15 cellular contexts compared by ENCODE assay signal in genomic region chr12:49293056-49293956, GRCh38. TPM values are rescaled to one million over a fixed set of nuclear protein-coding genes. Genes with fewer than 3 reads are reported as not detected.
A peak's percentile ranks its signal among the peaks of the same experiment; 100 is the strongest.
DNase-seq lines count a peak whose midpoint lies in the region; ATAC-seq, FAIRE-seq and TF ChIP-seq lines count a peak whose summit lies in the region.
"Had no signal": no experiment of that assay in that cellular context is flagged by ENCODE, and none has a peak within 500 bp of the region (broad histone marks: within the 10 kb centered on the region; RNA-seq: fewer than 3 reads in every experiment).

No MANE protein-coding gene starts in this region.

- H3K27me3 Mint-ChIP-seq in CD4-positive, alpha-beta T cell: peaks cover 59% of the 10 kb centered on the region

- H3K4me3 ChIP-seq in K562: no peak overlapping the region
- H3K4me3 ChIP-seq: BLaER1 treated with 17β-estradiol and CSF1 and Interleukin-3, amounts not matched to agents 10 nM and 100 nM had no signal

- H3K27ac Mint-ChIP-seq in CD4-positive, alpha-beta T cell: no peak overlapping the region

- 23% methylated on average over 16 of the region's 18 CpGs for WGBS in K562 (ENCODE audit: insufficient coverage, low coverage, missing lambda C conversion rate)

- no peaks in the 10 kb centered on the region for H3K9me3 Mint-ChIP-seq in CD4-positive, alpha-beta T cell

- no peaks in the 10 kb centered on the region for H4K20me1 ChIP-seq in K562 (replicated peaks; ENCODE audit: control insufficient read depth, insufficient read depth, low read length)

- no peak overlapping the region for H3K4me3 Mint-ChIP-seq in CD4-positive, alpha-beta T cell

- no peaks in the 10 kb centered on the region for H3K36me3 Mint-ChIP-seq in CD4-positive, alpha-beta T cell (ENCODE audit: low read depth)

- in situ Hi-C loops in K562 (cut with MboI): no loop called here

- peak overlapping the region in 1 of 2 experiments; percentile 54; a peak in 2 of 4 replicates for H3K9ac ChIP-seq in K562 (ENCODE audit: insufficient read depth in 1 of 2, low read depth in 2 of 2, low read length in 2 of 2)

- H3K9me1 ChIP-seq in K562 (ENCODE audit: control insufficient read depth, insufficient read depth, low read length): peaks cover 9% of the 10 kb centered on the region

- peaks cover 8 to 52% of the 10 kb centered on the region in 2 experiments; a peak in 4 of 5 replicates for H3K4me1 ChIP-seq in K562 (replicated peaks in 1 of 2; ENCODE audit: control insufficient read depth in 2 of 2, insufficient read depth in 2 of 2, low read length in 2 of 2)

- no peaks in the 10 kb centered on the region for H3K36me3 ChIP-seq in K562 (ENCODE audit: control insufficient read depth, insufficient read depth, low read length)
- H3K36me3 ChIP-seq: BLaER1 treated with 17β-estradiol and CSF1 and Interleukin-3, amounts not matched to agents 10 nM and 100 nM had no signal

- no peak overlapping the region for H2AFZ ChIP-seq in K562 (ENCODE audit: low read depth, low read length)

- no TSS peak for BruUV-seq in K562 (replicated peaks; lab: Mats Ljungman, UMichigan)

- intact Hi-C loops in K562 (cut with micrococcal nuclease): no loop called here
- intact Hi-C loops in CD4-positive, alpha-beta T cell (cut with DNase I, micrococcal nuclease): no loop called here

- CTCF ChIA-PET in K562 (lab: Yijun Ruan, JAX; ENCODE audit: low intra/inter-chr PET ratio): interaction anchor here (0.7 kb wide), 1 partner anchor 55 kb away, joined by 3 read pairs; no protein-coding TSS in a partner anchor
- CTCF ChIA-PET in CD4-positive, alpha-beta T cell (lab: Charles Lee): interaction anchor here (1.7 kb wide), 1 partner anchor 38 kb away, joined by 5 read pairs; no protein-coding TSS in a partner anchor

- H3K4me1 Mint-ChIP-seq in CD4-positive, alpha-beta T cell (ENCODE audit: low read depth): peaks cover 17% of the 10 kb centered on the region

- POLR2A ChIA-PET in K562 (lab: Yijun Ruan, JAX): interaction anchor here (0.5 to 2.6 kb wide), 11 partner anchors 11 to 786 kb away, joined by 3 to 20 read pairs (median 3); partner anchors contain the start of gene TROAP
- POLR2A ChIA-PET in CD4-positive, alpha-beta T cell (lab: Charles Lee): no interaction called here

- ATAC-seq in K562 (no peak), GM18867 (IDR thresholded peaks at IDR 0.05; ENCODE audit: unreplicated experiment) (no peak), HG02623 (IDR thresholded peaks at IDR 0.05; ENCODE audit: unreplicated experiment) (no peak)
- ATAC-seq in CD4-positive, alpha-beta T cell (ENCODE audit: poor library complexity): no peak

- H3K27me3 ChIP-seq in K562 (ENCODE audit: control insufficient read depth in 2 of 2, insufficient read depth in 2 of 2, low read length in 2 of 2): no peaks in the 10 kb centered on the region
- H3K27me3 ChIP-seq in CD4-positive, alpha-beta T cell (ENCODE audit: control insufficient read depth, insufficient read depth, low read length): peaks cover 52% of the 10 kb centered on the region

- DNase-seq in AG20443 (ENCODE audit: low spot score) (peak; percentile 53), NCI-H1694 (lab: John Stamatoyannopoulos, UW) (peak; percentile 93), K562 (ENCODE audit: extremely low read depth in 1 of 4, low spot score in 3 of 4) (no peak), left kidney (ENCODE audit: low read depth, low spot score) (peak; percentile 66), ureter (ENCODE audit: low spot score) (no peak)
- no peak for DNase-seq in CD4-positive, alpha-beta T cell
- DNase-seq: activated CD4-positive, CD25-positive, alpha-beta regulatory T cell; activated naive CD4-positive, alpha-beta T cell treated with Interleukin-2 at 50 U/mL for 16 hours; effector memory CD4-positive, alpha-beta T cell had no signal

- H3K27ac ChIP-seq in K562 (ENCODE audit: extremely low read depth, low read depth, low read length): no peak overlapping the region
- H3K27ac ChIP-seq in CD4-positive, alpha-beta T cell (ENCODE audit: low read depth, low read length): no peak overlapping the region
- H3K27ac ChIP-seq: BLaER1 treated with 17β-estradiol and CSF1 and Interleukin-3, amounts not matched to agents 10 nM and 100 nM had no signal

- TF ChIP-seq RAD21 in K562 (CRISPR knock-in tag; conservative IDR thresholded peaks at IDR 0.05 in 1 of 2, IDR thresholded peaks at IDR 0.05 in 1 of 2): no peak

- H3K79me2 ChIP-seq in K562 (ENCODE audit: control insufficient read depth, insufficient read depth, low read length): no peaks in the 10 kb centered on the region

- TF ChIP-seq POLR2A in K562 (conservative IDR thresholded peaks at IDR 0.05): no peak

- H3K4me2 ChIP-seq in K562 (ENCODE audit: insufficient read depth, low read length): no peak overlapping the region

- TF ChIP-seq CTCF in K562 (IDR thresholded peaks at IDR 0.05 in 2 of 3, conservative IDR thresholded peaks at IDR 0.05 in 1 of 3; ENCODE audit: insufficient read depth in 2 of 3, low read depth in 1 of 3, low read length in 3 of 3): no peak
- TF ChIP-seq CTCF in CD4-positive, alpha-beta T cell (IDR thresholded peaks at IDR 0.05): no peak

- no peak for TF ChIP-seq EP300 in K562 (IDR thresholded peaks at IDR 0.05; ENCODE audit: low read length)

- no peaks in the 10 kb centered on the region for H3K9me3 ChIP-seq in K562 (replicated peaks; ENCODE audit: control insufficient read depth, insufficient read depth, low read depth, low read length)
- H3K9me3 ChIP-seq in CD4-positive, alpha-beta T cell (ENCODE audit: control insufficient read depth, low read length): no peaks in the 10 kb centered on the region

- FAIRE-seq in K562 (lab: Jason Lieb, UNC): no peak
- FAIRE-seq: GM18507, islet of Langerhans had no signal

RNA-seq across cellular contexts. Expression of gene PRPH, which starts 1.6 kb away (rescaled TPM):
- not detected in 2 replicates for total RNA-seq in K562 (2011; cell fraction: chromatin; rRNA removed; ENCODE audit: low replicate concordance)
- total RNA-seq in K562 (2011; cell fraction: nucleolus; rRNA removed): 0.13 and 0.67 TPM in 2 replicates
- 0.81 TPM in 1 of 2 replicates, not detected in the other for total RNA-seq in K562 (2011; cell fraction: nucleoplasm; rRNA removed)
- total RNA-seq in K562 (2014; rRNA removed) (0.27 and 1.3 TPM in 2 replicates), K562 (2014; rRNA removed; fragmentation: Illumina TruSeq; extraction: Trizol) (0.36 and 0.51 TPM in 2 replicates), K562 (2015; rRNA removed; fragmentation: Illumina TruSeq; extraction: Trizol) (0.41 TPM in 1 of 2 replicates, not detected in the other), K562 (2021) (0.81 and 1.6 TPM in 2 replicates), ureter (1.7 TPM)
- polyA plus RNA-seq in K562 (2011; rRNA removed) (0.71 and 1.4 TPM in 2 replicates), K562 (2014; fragmentation: Illumina TruSeq; extraction: Trizol) (0.97 and 1.3 TPM in 2 replicates), K562 (2014; fragmentation: Nextera tagmentation; extraction: Ambion mirVana) (1 to 10 TPM; 1.8 to 1.9 TPM), K562 (2014; rRNA removed) (1.3 TPM in 2 replicates)
- polyA plus RNA-seq in K562 (2011; cell fraction: cytosol; rRNA removed): 1.2 and 2.7 TPM in 2 replicates
- polyA plus RNA-seq in K562 (2011; cell fraction: nucleus; rRNA removed): 0.65 and 1.4 TPM in 2 replicates
- polyA plus RNA-seq in K562 (2012): 1.1 and 4.3 TPM in 2 replicates
- polyA minus RNA-seq in K562 (2011; rRNA and poly(A)+ RNA removed): 0.84 TPM in 1 of 2 replicates, not detected in the other
- not detected in 2 replicates for polyA minus RNA-seq in K562 (2011; cell fraction: cytosol; rRNA and poly(A)+ RNA removed)
- not detected in 2 replicates for polyA minus RNA-seq in K562 (2011; cell fraction: nucleus; rRNA and poly(A)+ RNA removed)
- total RNA-seq in CD4-positive, alpha-beta T cell: under 1 TPM in 1 of 2 experiments, not detected in 1; 0.56 TPM
- total RNA-seq: renal cortical epithelial cell had no signal

RNA-seq across cellular contexts. Expression of gene TUBA1C, which starts 28.4 kb away (rescaled TPM):
- total RNA-seq in K562 (2011; cell fraction: chromatin; rRNA removed; ENCODE audit: low replicate concordance): 176 and 423 TPM in 2 replicates
- 383 and 414 TPM in 2 replicates for total RNA-seq in K562 (2011; cell fraction: nucleolus; rRNA removed)
- 358 and 385 TPM in 2 replicates for total RNA-seq in K562 (2011; cell fraction: nucleoplasm; rRNA removed)
- total RNA-seq in K562 (2014; rRNA removed) (755 and 1,088 TPM in 2 replicates), K562 (2014; rRNA removed; fragmentation: Illumina TruSeq; extraction: Trizol) (779 and 914 TPM in 2 replicates), K562 (2015; rRNA removed; fragmentation: Illumina TruSeq; extraction: Trizol) (912 and 926 TPM in 2 replicates), K562 (2021) (839 and 845 TPM in 2 replicates), ureter (201 TPM)
- polyA plus RNA-seq in K562 (2011; rRNA removed) (2,698 and 3,950 TPM in 2 replicates), K562 (2014; fragmentation: Illumina TruSeq; extraction: Trizol) (2,770 and 3,012 TPM in 2 replicates), K562 (2014; fragmentation: Nextera tagmentation; extraction: Ambion mirVana) (1,000 to 10,000 TPM in 1 of 2 experiments, 100 to 1,000 TPM in 1; 776 to 1,185 TPM), K562 (2014; rRNA removed) (1,517 and 1,660 TPM in 2 replicates)
- polyA plus RNA-seq in K562 (2011; cell fraction: cytosol; rRNA removed): 6,167 and 6,224 TPM in 2 replicates
- 965 and 1,239 TPM in 2 replicates for polyA plus RNA-seq in K562 (2011; cell fraction: nucleus; rRNA removed)
- polyA plus RNA-seq in K562 (2012): 1,132 and 1,153 TPM in 2 replicates
- 2,193 and 2,971 TPM in 2 replicates for polyA minus RNA-seq in K562 (2011; rRNA and poly(A)+ RNA removed)
- 751 and 929 TPM in 2 replicates for polyA minus RNA-seq in K562 (2011; cell fraction: cytosol; rRNA and poly(A)+ RNA removed)
- 192 and 360 TPM in 2 replicates for polyA minus RNA-seq in K562 (2011; cell fraction: nucleus; rRNA and poly(A)+ RNA removed)
- total RNA-seq in CD4-positive, alpha-beta T cell: 10 to 100 TPM; 23.4 to 28.9 TPM

RNA-seq across cellular contexts. Expression of gene TROAP, which starts 29.7 kb away (rescaled TPM):
- 116 and 289 TPM in 2 replicates for total RNA-seq in K562 (2011; cell fraction: chromatin; rRNA removed; ENCODE audit: low replicate concordance)
- total RNA-seq in K562 (2011; cell fraction: nucleolus; rRNA removed): 173 and 178 TPM in 2 replicates
- total RNA-seq in K562 (2011; cell fraction: nucleoplasm; rRNA removed): 141 and 151 TPM in 2 replicates
- total RNA-seq in K562 (2014; rRNA removed) (60.4 and 60.8 TPM in 2 replicates), K562 (2014; rRNA removed; fragmentation: Illumina TruSeq; extraction: Trizol) (39.0 and 56.5 TPM in 2 replicates), K562 (2015; rRNA removed; fragmentation: Illumina TruSeq; extraction: Trizol) (59.2 and 59.8 TPM in 2 replicates), K562 (2021) (72.9 and 83.0 TPM in 2 replicates), ureter (1.3 TPM)
- polyA plus RNA-seq in K562 (2011; rRNA removed) (46.4 and 61.0 TPM in 2 replicates), K562 (2014; fragmentation: Illumina TruSeq; extraction: Trizol) (171 and 183 TPM in 2 replicates), K562 (2014; fragmentation: Nextera tagmentation; extraction: Ambion mirVana) (10 to 100 TPM; 52.1 to 53.7 TPM), K562 (2014; rRNA removed) (101 and 112 TPM in 2 replicates)
- 34.7 and 45.0 TPM in 2 replicates for polyA plus RNA-seq in K562 (2011; cell fraction: cytosol; rRNA removed)
- 167 and 238 TPM in 2 replicates for polyA plus RNA-seq in K562 (2011; cell fraction: nucleus; rRNA removed)
- 67.5 and 72.2 TPM in 2 replicates for polyA plus RNA-seq in K562 (2012)
- 26.0 and 27.1 TPM in 2 replicates for polyA minus RNA-seq in K562 (2011; rRNA and poly(A)+ RNA removed)
- 28.1 and 36.8 TPM in 2 replicates for polyA minus RNA-seq in K562 (2011; cell fraction: cytosol; rRNA and poly(A)+ RNA removed)
- 70.8 and 123 TPM in 2 replicates for polyA minus RNA-seq in K562 (2011; cell fraction: nucleus; rRNA and poly(A)+ RNA removed)
- under 1 TPM; 0.30 to 0.31 TPM for total RNA-seq in CD4-positive, alpha-beta T cell

RNA-seq across cellular contexts. Expression of gene C1QL4, which starts 43.7 kb away (rescaled TPM):
- total RNA-seq in K562 (2011; cell fraction: chromatin; rRNA removed; ENCODE audit: low replicate concordance): 0.77 and 1.9 TPM in 2 replicates
- total RNA-seq in K562 (2011; cell fraction: nucleolus; rRNA removed): 2.7 and 2.8 TPM in 2 replicates
- 1.3 and 1.9 TPM in 2 replicates for total RNA-seq in K562 (2011; cell fraction: nucleoplasm; rRNA removed)
- total RNA-seq in K562 (2014; rRNA removed): 2.0 and 2.1 TPM in 2 replicates
- total RNA-seq in K562 (2014; rRNA removed; fragmentation: Illumina TruSeq; extraction: Trizol): 0.10 and 0.15 TPM in 2 replicates
- total RNA-seq in K562 (2015; rRNA removed; fragmentation: Illumina TruSeq; extraction: Trizol): 0.14 and 0.23 TPM in 2 replicates
- 1.4 and 1.5 TPM in 2 replicates for total RNA-seq in K562 (2021)
- 0.35 and 0.81 TPM in 2 replicates for polyA plus RNA-seq in K562 (2011; rRNA removed)
- polyA plus RNA-seq in K562 (2011; cell fraction: cytosol; rRNA removed): 0.75 and 1.8 TPM in 2 replicates
- 2.0 and 2.9 TPM in 2 replicates for polyA plus RNA-seq in K562 (2011; cell fraction: nucleus; rRNA removed)
- polyA plus RNA-seq in K562 (2012): 0.64 and 1.00 TPM in 2 replicates
- 0.31 and 0.61 TPM in 2 replicates for polyA plus RNA-seq in K562 (2014; fragmentation: Illumina TruSeq; extraction: Trizol)
- polyA plus RNA-seq in K562 (2014; fragmentation: Nextera tagmentation; extraction: Ambion mirVana): under 1 TPM; 0.08 to 0.10 TPM
- polyA plus RNA-seq in K562 (2014; rRNA removed): 1.2 and 1.3 TPM in 2 replicates
- 0.18 TPM in 1 of 2 replicates, not detected in the other for polyA minus RNA-seq in K562 (2011; rRNA and poly(A)+ RNA removed)
- 0.38 and 1.0 TPM in 2 replicates for polyA minus RNA-seq in K562 (2011; cell fraction: cytosol; rRNA and poly(A)+ RNA removed)
- polyA minus RNA-seq in K562 (2011; cell fraction: nucleus; rRNA and poly(A)+ RNA removed): 0.94 and 1.00 TPM in 2 replicates
- not detected for total RNA-seq in CD4-positive, alpha-beta T cell
- total RNA-seq in ureter: not detected

RNA-seq across cellular contexts. Expression of gene DNAJC22, which starts 53.4 kb away (rescaled TPM):
- total RNA-seq in K562 (2011; cell fraction: chromatin; rRNA removed; ENCODE audit: low replicate concordance): 2.1 and 4.9 TPM in 2 replicates
- total RNA-seq in K562 (2011; cell fraction: nucleolus; rRNA removed): 2.0 and 2.3 TPM in 2 replicates
- 1.7 and 2.2 TPM in 2 replicates for total RNA-seq in K562 (2011; cell fraction: nucleoplasm; rRNA removed)
- total RNA-seq in K562 (2014; rRNA removed) (0.50 and 0.69 TPM in 2 replicates), K562 (2014; rRNA removed; fragmentation: Illumina TruSeq; extraction: Trizol) (0.47 and 0.99 TPM in 2 replicates), K562 (2015; rRNA removed; fragmentation: Illumina TruSeq; extraction: Trizol) (0.40 and 0.45 TPM in 2 replicates), K562 (2021) (0.62 and 0.69 TPM in 2 replicates), ureter (0.16 TPM)
- polyA plus RNA-seq in K562 (2011; rRNA removed) (0.83 and 1.2 TPM in 2 replicates), K562 (2014; fragmentation: Illumina TruSeq; extraction: Trizol) (0.36 and 0.61 TPM in 2 replicates), K562 (2014; fragmentation: Nextera tagmentation; extraction: Ambion mirVana) (under 1 TPM; 0.10 to 0.15 TPM), K562 (2014; rRNA removed) (0.36 and 0.98 TPM in 2 replicates)
- 0.80 and 0.89 TPM in 2 replicates for polyA plus RNA-seq in K562 (2011; cell fraction: cytosol; rRNA removed)
- polyA plus RNA-seq in K562 (2011; cell fraction: nucleus; rRNA removed): 0.98 and 2.8 TPM in 2 replicates
- 0.30 and 0.51 TPM in 2 replicates for polyA plus RNA-seq in K562 (2012)
- 0.57 and 0.84 TPM in 2 replicates for polyA minus RNA-seq in K562 (2011; rRNA and poly(A)+ RNA removed)
- 0.73 and 0.95 TPM in 2 replicates for polyA minus RNA-seq in K562 (2011; cell fraction: cytosol; rRNA and poly(A)+ RNA removed)
- 0.33 and 0.67 TPM in 2 replicates for polyA minus RNA-seq in K562 (2011; cell fraction: nucleus; rRNA and poly(A)+ RNA removed)
- total RNA-seq in CD4-positive, alpha-beta T cell: not detected

Comparison
In these comparisons a context has a peak if more than half of its experiments do, and no peak if none do; other contexts are left out.
1. DNase-seq: peak in AG20443 (single experiment), NCI-H1694 (single experiment) and left kidney (single experiment); none in K562 (0 of 4), CD4-positive, alpha-beta T cell (0 of 10) and ureter (single experiment).
2. RNA of gene TROAP, which starts 29.7 kb away (total RNA-seq): 39.0 to 289 TPM in K562; 1.3 TPM in ureter (single experiment) and 0.30 to 0.31 TPM in CD4-positive, alpha-beta T cell; every median in the first group is over 10 times any median in the second.